8 cellular contexts compared by ENCODE assay signal in genomic region chr17:43125133-43125966, GRCh38. TPM values are rescaled to one million over a fixed set of nuclear protein-coding genes. Genes with fewer than 3 reads are reported as not detected.
DNase-seq lines count a peak whose midpoint lies in the region; ATAC-seq and TF ChIP-seq lines count a peak whose summit lies in the region.

BRCA1 (minus strand) TSS chr17:43125364; CDS start chr17:43124096, 1,268 bp downstream.

- peak within 1 kb of the TSS; percentile 95 for H3K4me3 Mint-ChIP-seq in activated T-cell treated with anti-CD3 and anti-CD28 coated beads, Interleukin-2, amount 50 U/mL, for 4 hours

- intact Hi-C loops in Panc1 (cut with micrococcal nuclease; ENCODE audit: unreplicated experiment): no loop called here
- intact Hi-C loops in esophagus muscularis mucosa (cut with DNase I): loop anchor here (2.0 to 5.0 kb wide), 2 partner anchors 47 to 101 kb away; partner anchors contain the start of genes NBR1 and RND2

- TF ChIP-seq CTCF in Panc1 (IDR thresholded peaks at IDR 0.05) (no peak), esophagus muscularis mucosa (IDR thresholded peaks at IDR 0.05) (peak in 1 of 3 experiments; percentile 35)

- POLR2A ChIA-PET in Panc1 (lab: Charles Lee): interaction anchor here (0.6 to 1.1 kb wide), 4 partner anchors 44 to 184 kb away, joined by 3 to 11 read pairs (median 4); no protein-coding TSS in a partner anchor

- DNase-seq in DMS53 (lab: John Stamatoyannopoulos, UW) (peak; percentile 100), KG1 (lab: John Stamatoyannopoulos, UW) (peak; percentile 97), Panc1 (ENCODE audit: low read depth, low spot score) (peak; percentile 91), esophagus muscularis mucosa (ENCODE audit: extremely low spot score) (peak; percentile 97)
- peak; percentile 88 for DNase-seq in activated T-cell treated with anti-CD3 and anti-CD28 coated beads, Interleukin-2, amount 50 U/mL, for 4 hours
- DNase-seq in stimulated activated CD8-positive, alpha-beta memory T cell treated with anti-CD3 and anti-CD28 coated beads, Interleukin-7, amount 100 ng/mL, for 4 hours (ENCODE audit: low read depth in 2 of 2): peak; percentile 83 to 91

- peak within 1 kb of the TSS; percentile 83 to 91 for H3K4me3 ChIP-seq in Panc1 (ENCODE audit: low read depth in 2 of 2, low read length in 2 of 2)
- peak within 1 kb of the TSS; percentile 59 to 82 (median 68) for H3K4me3 ChIP-seq in esophagus muscularis mucosa
- peak within 1 kb of the TSS; percentile 83 to 96 for H3K4me3 ChIP-seq in muscle layer of duodenum (ENCODE audit: low read depth in 1 of 2, low read length in 2 of 2)

- TF ChIP-seq EP300 in esophagus muscularis mucosa (IDR thresholded peaks at IDR 0.05): no peak

- H3K27me3 Mint-ChIP-seq in activated T-cell treated with anti-CD3 and anti-CD28 coated beads, Interleukin-2, amount 50 U/mL, for 4 hours (ENCODE audit: low read depth): no peaks in the 10 kb centered on the region

- H3K27me3 ChIP-seq in Panc1 (ENCODE audit: control insufficient read depth, insufficient read depth, low read length) (no peaks in the 10 kb centered on the region), esophagus muscularis mucosa (no peaks in the 10 kb centered on the region), muscle layer of duodenum (ENCODE audit: low read depth, low read length) (no peaks in the 10 kb centered on the region)

- H3K36me3 Mint-ChIP-seq in activated T-cell treated with anti-CD3 and anti-CD28 coated beads, Interleukin-2, amount 50 U/mL, for 4 hours (ENCODE audit: insufficient read depth): peaks cover 11% of the 10 kb centered on the region

- H3K9me3 Mint-ChIP-seq in activated T-cell treated with anti-CD3 and anti-CD28 coated beads, Interleukin-2, amount 50 U/mL, for 4 hours: no peaks in the 10 kb centered on the region

- TF ChIP-seq POLR2A in esophagus muscularis mucosa (IDR thresholded peaks at IDR 0.05; ENCODE audit: low read depth): no peak

- H3K9me3 ChIP-seq in Panc1 (ENCODE audit: control insufficient read depth, insufficient read depth, low read depth, low read length) (no peaks in the 10 kb centered on the region), esophagus muscularis mucosa (no peaks in the 10 kb centered on the region), muscle layer of duodenum (ENCODE audit: control insufficient read depth in 1 of 2, low read length in 2 of 2) (no peaks in the 10 kb centered on the region)

- CTCF ChIA-PET in Panc1 (lab: Charles Lee): no interaction called here

- in situ Hi-C loops in Panc1 (cut with HindIII; ENCODE audit: low pct_unique_long_range_greater_than_20kb, low sequenced_read_pairs): no loop called here

- H3K27ac ChIP-seq in Panc1 (ENCODE audit: low read length) (peak within 1 kb of the TSS; percentile 97), esophagus muscularis mucosa (replicated peaks in 1 of 4) (peak within 1 kb of the TSS; percentile 68 to 89 (median 85)), muscle layer of duodenum (ENCODE audit: low read length) (peak within 1 kb of the TSS; percentile 97)

- H3K36me3 ChIP-seq in Panc1 (ENCODE audit: control insufficient read depth, insufficient read depth, low read length): peaks cover 3% of the 10 kb centered on the region; the same call in 1 of the 2 replicates
- H3K36me3 ChIP-seq in esophagus muscularis mucosa: peaks cover 0 to 5% (median 0%) of the 10 kb centered on the region in 4 donors
- no peaks in the 10 kb centered on the region for H3K36me3 ChIP-seq in muscle layer of duodenum (ENCODE audit: control insufficient read depth in 1 of 2, insufficient read depth in 2 of 2, low read length in 2 of 2)

- peaks cover 26% of the 10 kb centered on the region for H3K4me1 Mint-ChIP-seq in activated T-cell treated with anti-CD3 and anti-CD28 coated beads, Interleukin-2, amount 50 U/mL, for 4 hours (ENCODE audit: low read depth)

- WGBS in esophagus muscularis mucosa: 6% methylated on average over 30 of the region's 38 CpGs

- no TSS peak for BruUV-seq in Panc1 (replicated peaks; lab: Mats Ljungman, UMichigan)

- peaks cover 6% of the 10 kb centered on the region; the same call in 1 of the 2 replicates for H3K4me1 ChIP-seq in Panc1 (ENCODE audit: control insufficient read depth, insufficient read depth, low read length)
- H3K4me1 ChIP-seq in esophagus muscularis mucosa: peaks cover 14 to 44% (median 35%) of the 10 kb centered on the region in 4 donors
- peaks cover 3 to 18% of the 10 kb centered on the region in 2 donors for H3K4me1 ChIP-seq in muscle layer of duodenum (ENCODE audit: control insufficient read depth in 1 of 2, insufficient read depth in 2 of 2, low read length in 2 of 2)

- peak; percentile 91 for ATAC-seq in GM21723 (IDR thresholded peaks at IDR 0.05; ENCODE audit: unreplicated experiment)
- peak; percentile 96 for ATAC-seq in Panc1
- ATAC-seq in activated T-cell treated with anti-CD3 and anti-CD28 coated beads, Interleukin-2, amount 50 U/mL, for 4 hours: peak; percentile 99

RNA-seq across cellular contexts. Expression of gene BRCA1, which starts in this region (rescaled TPM):
- total RNA-seq in Panc1 (2021; ENCODE audit: unreplicated experiment): 29.9 TPM
- 11.2 TPM for polyA plus RNA-seq in Panc1 (2012; ENCODE audit: insufficient read length)
- total RNA-seq in activated T-cell treated with anti-CD3 and anti-CD28 coated beads, Interleukin-2, amount 50 U/mL, for 4 hours: 10 to 100 TPM; 29.5 to 37.4 (median 36.5) TPM
- total RNA-seq in esophagus muscularis mucosa: 1 to 10 TPM; 3.1 to 7.6 (median 4.7) TPM

Comparison
In these comparisons a context has a peak if more than half of its experiments do, and no peak if none do; other contexts are left out.
1. Peak in every context shown above with its lines: DNase-seq, ATAC-seq, H3K4me3 ChIP-seq and H3K27ac ChIP-seq.